ENCODE assay signal across 29 cellular contexts in the genomic region with DNA sequence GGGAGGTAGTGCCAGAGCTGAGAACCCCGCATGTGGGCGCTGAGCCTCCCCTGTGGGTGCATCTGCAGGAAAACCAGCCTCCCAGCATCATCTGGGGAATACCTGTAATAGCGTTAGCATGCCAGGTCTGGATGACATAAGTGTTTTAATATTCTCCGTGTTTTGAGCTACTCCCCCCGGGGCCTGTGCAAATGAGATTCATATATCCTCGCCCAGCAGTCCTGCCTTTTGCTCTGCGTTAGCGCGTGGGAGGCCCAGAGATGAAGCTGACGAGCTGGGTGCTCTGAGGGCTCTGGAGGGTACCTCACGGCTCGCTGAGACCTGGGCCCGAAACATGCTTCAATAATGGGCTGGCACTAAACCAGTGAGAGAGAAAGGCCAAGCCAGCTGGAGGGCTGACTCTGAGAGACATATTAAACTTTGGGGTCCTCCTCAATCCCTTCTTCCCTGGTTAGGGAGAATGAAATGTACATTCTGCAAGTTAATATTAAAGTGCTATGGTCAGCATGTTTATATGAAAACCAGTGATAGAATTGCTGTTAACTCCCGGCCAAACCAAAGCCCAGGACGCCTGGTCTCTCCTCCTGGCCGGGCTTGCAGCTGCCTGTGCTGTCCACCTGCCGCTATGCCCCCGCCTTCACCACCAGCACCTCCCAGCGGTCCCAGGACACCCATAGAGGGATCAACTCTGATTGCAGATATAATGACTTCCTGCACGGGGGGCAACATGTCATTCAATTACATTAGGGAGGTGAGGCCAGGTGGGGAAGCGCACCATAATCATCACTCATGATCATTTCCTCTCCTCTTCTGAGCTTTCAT.
DNase-seq lines count a peak whose midpoint lies in the region; ATAC-seq, FAIRE-seq and TF ChIP-seq lines count a peak whose summit lies in the region.
"Had no signal": no experiment of that assay in that cellular context is flagged by ENCODE, and none has a peak within 500 bp of the region (broad histone marks: within the 10 kb centered on the region; RNA-seq: fewer than 3 reads in every experiment).

No MANE protein-coding gene starts in this region.

- no peak overlapping the region for H3K4me2 ChIP-seq in A549

- H3K27me3 Mint-ChIP-seq in endodermal cell (ENCODE audit: insufficient read depth) (no peaks in the 10 kb centered on the region), osteocyte (ENCODE audit: unreplicated experiment) (peaks cover 30% of the 10 kb centered on the region)
- H3K27me3 Mint-ChIP-seq: activated CD4-positive, alpha-beta T cell treated with anti-CD3 and anti-CD28 coated beads, Interleukin-2, amount 10 ng/mL, durations not matched to agents 7 days and 5 days; CD4-positive, CD25-positive, alpha-beta regulatory T cell; stimulated activated naive B cell treated with anti-CD40 and anti-IgM and Interleukin-4, amounts not matched to agents 10 μg/mL and 1 μg/mL and 100 μg/mL, for 72 hours had no signal

- DNase-seq in NCI-H1436 (lab: John Stamatoyannopoulos, UW) = peak; percentile 27
- no peak for DNase-seq in NCI-H1436 treated with DMSO at 0.1 percent for 48 hours (lab: John Stamatoyannopoulos, UW)
- no peak for DNase-seq in A549 (ENCODE audit: low read depth in 1 of 2, low spot score in 1 of 2)
- DNase-seq in endodermal cell = peak; percentile 34
- peak; percentile 77 for DNase-seq in osteocyte (ENCODE audit: extremely low spot score, unreplicated experiment)
- no peak for DNase-seq in NCI-H2029 treated with DMSO at 0.1 percent for 48 hours (lab: John Stamatoyannopoulos, UW)
- DNase-seq in activated naive CD4-positive, alpha-beta T cell treated with Interleukin-2 at 50 U/mL for 16 hours = no peak
- no peak for DNase-seq in G401 (ENCODE audit: low spot score)
- DNase-seq: activated CD4-positive, alpha-beta T cell treated with anti-CD3 and anti-CD28 coated beads, Interleukin-2, amount 10 ng/mL, durations not matched to agents 7 days and 5 days; activated gamma-delta T cell treated with Interleukin-2 at 50 U/mL for 16 hours; body of pancreas; CD4-positive, CD25-positive, alpha-beta regulatory T cell; mammary epithelial cell; MV-4-11; NCI-H187 treated with DMSO at 0.1 percent for 48 hours; NCI-H524 treated with DMSO at 0.1 percent for 48 hours; Right ventricle myocardium superior; stimulated activated CD4-positive, alpha-beta T cell treated with anti-CD3 and anti-CD28 coated beads, Interleukin-4, amount 100 ng/mL, for 4 hours; stimulated activated naive B cell treated with anti-CD40 and anti-IgM and Interleukin-4, amounts not matched to agents 10 μg/mL and 1 μg/mL and 100 μg/mL, for 72 hours; SW 1271; T-helper 9 cell had no signal

- H3K27ac Mint-ChIP-seq in endodermal cell (no peak overlapping the region), osteocyte (ENCODE audit: unreplicated experiment) (no peak overlapping the region)
- H3K27ac Mint-ChIP-seq: activated CD4-positive, alpha-beta T cell treated with anti-CD3 and anti-CD28 coated beads, Interleukin-2, amount 10 ng/mL, durations not matched to agents 7 days and 5 days; CD4-positive, CD25-positive, alpha-beta regulatory T cell; stimulated activated naive B cell treated with anti-CD40 and anti-IgM and Interleukin-4, amounts not matched to agents 10 μg/mL and 1 μg/mL and 100 μg/mL, for 72 hours had no signal

- POLR2A ChIA-PET in A549 (lab: Yijun Ruan, JAX) = no interaction called here

- H3K4me1 ChIP-seq in A549 (no peaks in the 10 kb centered on the region), endodermal cell (ENCODE audit: control insufficient read depth, insufficient read depth, low read length) (no peaks in the 10 kb centered on the region)
- H3K4me1 ChIP-seq: body of pancreas, suprapubic skin had no signal

- no peak for TF ChIP-seq RAD21 in A549 (conservative IDR thresholded peaks at IDR 0.05 in 1 of 2, IDR thresholded peaks at IDR 0.05 in 1 of 2)

- no peak for TF ChIP-seq EP300 in A549 (IDR thresholded peaks at IDR 0.05)

- ATAC-seq in A549 = no peak
- ATAC-seq: body of pancreas; GM12878; right lobe of liver; stimulated activated naive B cell treated with anti-CD40 and anti-IgM and Interleukin-4, amounts not matched to agents 10 μg/mL and 1 μg/mL and 100 μg/mL, for 72 hours had no signal

- no peaks in the 10 kb centered on the region for H3K36me3 Mint-ChIP-seq in endodermal cell (ENCODE audit: low read depth)
- H3K36me3 Mint-ChIP-seq in osteocyte (ENCODE audit: unreplicated experiment) = no peaks in the 10 kb centered on the region
- H3K36me3 Mint-ChIP-seq: stimulated activated naive B cell treated with anti-CD40 and anti-IgM and Interleukin-4, amounts not matched to agents 10 μg/mL and 1 μg/mL and 100 μg/mL, for 72 hours had no signal

- no peak for FAIRE-seq in A549 (lab: Jason Lieb, UNC)
- FAIRE-seq: GM12878, H1 had no signal

- H3K27ac ChIP-seq in A549 (no peak overlapping the region), endodermal cell (ENCODE audit: low read depth, low read length) (no peak overlapping the region)
- H3K27ac ChIP-seq: 22Rv1, body of pancreas, right lobe of liver, suprapubic skin, vagina, VCaP had no signal

- CTCF ChIA-PET in A549 (lab: Yijun Ruan, JAX) = interaction anchor here (1.3 to 10.0 kb wide), 2 partner anchors 17 to 33 kb away, joined by 3 to 74 read pairs; no protein-coding TSS in a partner anchor

- H3K4me1 Mint-ChIP-seq in endodermal cell = peaks cover 12% of the 10 kb centered on the region
- no peaks in the 10 kb centered on the region for H3K4me1 Mint-ChIP-seq in osteocyte (ENCODE audit: unreplicated experiment)
- H3K4me1 Mint-ChIP-seq: stimulated activated naive B cell treated with anti-CD40 and anti-IgM and Interleukin-4, amounts not matched to agents 10 μg/mL and 1 μg/mL and 100 μg/mL, for 72 hours had no signal

- no peaks in the 10 kb centered on the region for H3K27me3 ChIP-seq in endodermal cell (ENCODE audit: control insufficient read depth, insufficient read depth, low read length, poor library complexity, severe bottlenecking)
- H3K27me3 ChIP-seq: body of pancreas, right lobe of liver, vagina had no signal

- H3K9ac ChIP-seq in endodermal cell (ENCODE audit: extremely low read depth, low read length, poor library complexity, severe bottlenecking) = no peak overlapping the region

- no peaks in the 10 kb centered on the region for H3K9me3 ChIP-seq in A549
- no peaks in the 10 kb centered on the region for H3K9me3 ChIP-seq in endodermal cell (ENCODE audit: control insufficient read depth, low read length)
- H3K9me3 ChIP-seq: body of pancreas, right lobe of liver, suprapubic skin, vagina had no signal

- WGBS in A549 (ENCODE audit: missing lambda C conversion rate) = 60% methylated on average over 18 of the region's 21 CpGs
- 80 to 86% methylated on average over 14 to 21 of the region's 21 CpGs for WGBS in endodermal cell (ENCODE audit: insufficient coverage in 1 of 2, insufficient read length in 1 of 2), 2 experiments

- TF ChIP-seq POLR2A in A549 (IDR thresholded peaks at IDR 0.05; ENCODE audit: low read length) = no peak

- H3K4me3 ChIP-seq in A549 (no peak overlapping the region), endodermal cell (ENCODE audit: low read length) (no peak overlapping the region)
- H3K4me3 ChIP-seq: body of pancreas, GM12878, right lobe of liver, suprapubic skin, vagina had no signal

- in situ Hi-C loops in G401 (cut with HindIII; ENCODE audit: low sequenced_read_pairs) = no loop called here

- TF ChIP-seq CTCF in A549 (IDR thresholded peaks at IDR 0.05) (no peak), endodermal cell (conservative IDR thresholded peaks at IDR 0.05) (no peak), osteocyte (IDR thresholded peaks at IDR 0.05) (no peak)

- H3K36me3 ChIP-seq in endodermal cell (ENCODE audit: control insufficient read depth, insufficient read depth, low read length) = no peaks in the 10 kb centered on the region
- H3K36me3 ChIP-seq: right lobe of liver, suprapubic skin, vagina had no signal

- H3K9me3 Mint-ChIP-seq in endodermal cell = no peaks in the 10 kb centered on the region
- no peaks in the 10 kb centered on the region for H3K9me3 Mint-ChIP-seq in osteocyte (ENCODE audit: unreplicated experiment)
- H3K9me3 Mint-ChIP-seq: activated CD4-positive, alpha-beta T cell treated with anti-CD3 and anti-CD28 coated beads, Interleukin-2, amount 10 ng/mL, durations not matched to agents 7 days and 5 days; CD4-positive, CD25-positive, alpha-beta regulatory T cell; neural crest cell; stimulated activated naive B cell treated with anti-CD40 and anti-IgM and Interleukin-4, amounts not matched to agents 10 μg/mL and 1 μg/mL and 100 μg/mL, for 72 hours had no signal

- H3K4me3 Mint-ChIP-seq in endodermal cell (no peak overlapping the region), osteocyte (ENCODE audit: unreplicated experiment) (no peak overlapping the region)
- H3K4me3 Mint-ChIP-seq: activated CD4-positive, alpha-beta T cell treated with anti-CD3 and anti-CD28 coated beads, Interleukin-2, amount 10 ng/mL, durations not matched to agents 7 days and 5 days; neural crest cell; stimulated activated naive B cell treated with anti-CD40 and anti-IgM and Interleukin-4, amounts not matched to agents 10 μg/mL and 1 μg/mL and 100 μg/mL, for 72 hours had no signal

TF ChIP-seq in A549, 52 proteins besides CTCF, POLR2A, EP300 and RAD21:
- TF ChIP-seq HOXA7 (CRISPR knock-in tag; IDR thresholded peaks at IDR 0.05) (no peak), MAFK (IDR thresholded peaks at IDR 0.05; ENCODE audit: partially characterized antibody) (peak; percentile 80), BHLHE40 (IDR thresholded peaks at IDR 0.05; ENCODE audit: low read depth, low read length) (no peak), POLR2AphosphoS2 (conservative IDR thresholded peaks at IDR 0.05; ENCODE audit: low read length) (no peak)
- TF ChIP-seq, protein P1, sequence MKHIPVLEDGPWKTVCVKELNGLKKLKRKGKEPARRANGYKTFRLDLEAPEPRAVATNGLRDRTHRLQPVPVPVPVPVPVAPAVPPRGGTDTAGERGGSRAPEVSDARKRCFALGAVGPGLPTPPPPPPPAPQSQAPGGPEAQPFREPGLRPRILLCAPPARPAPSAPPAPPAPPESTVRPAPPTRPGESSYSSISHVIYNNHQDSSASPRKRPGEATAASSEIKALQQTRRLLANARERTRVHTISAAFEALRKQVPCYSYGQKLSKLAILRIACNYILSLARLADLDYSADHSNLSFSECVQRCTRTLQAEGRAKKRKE (CRISPR knock-in tag; IDR thresholded peaks at IDR 0.05; ENCODE audit: low read depth) = no peak

Comparison
In these comparisons a context has a peak if more than half of its experiments do, and no peak if none do; other contexts are left out.
1. DNase-seq: peak in NCI-H1436 (single experiment), endodermal cell (single experiment) and osteocyte (single experiment); none in NCI-H1436 treated with DMSO at 0.1 percent for 48 hours (single experiment), A549 (0 of 2), NCI-H2029 treated with DMSO at 0.1 percent for 48 hours (single experiment), activated naive CD4-positive, alpha-beta T cell treated with Interleukin-2 at 50 U/mL for 16 hours (single experiment) and G401 (single experiment).